ENCODE assay signal across 1 cellular context in genomic region chr1:213636778-213637177, GRCh38.
DNase-seq lines count a peak whose midpoint lies in the region.
"Not testable (repeated sequence)": the region's sequence is repeated elsewhere in the genome, so short reads cannot be mapped to it uniquely, and the experiment has no call there.

No MANE protein-coding gene starts in this region.

- not testable (repeated sequence) for H3K36me3 Mint-ChIP-seq in activated CD4-positive, alpha-beta T cell treated with anti-CD3 and anti-CD28 coated beads, Interleukin-2, amount 10 ng/mL, durations not matched to agents 24 days and 14 days (ENCODE audit: low read depth)

- intact Hi-C loops in activated CD4-positive, alpha-beta T cell treated with anti-CD3 and anti-CD28 coated beads, Interleukin-2, amount 10 ng/mL, durations not matched to agents 24 days and 14 days (cut with micrococcal nuclease): not testable (repeated sequence)

- peak; percentile 0 for DNase-seq in activated CD4-positive, alpha-beta T cell treated with anti-CD3 and anti-CD28 coated beads, Interleukin-2, amount 10 ng/mL, durations not matched to agents 24 days and 14 days

- not testable (repeated sequence) for H3K4me3 Mint-ChIP-seq in activated CD4-positive, alpha-beta T cell treated with anti-CD3 and anti-CD28 coated beads, Interleukin-2, amount 10 ng/mL, durations not matched to agents 24 days and 14 days

- H3K4me1 Mint-ChIP-seq in activated CD4-positive, alpha-beta T cell treated with anti-CD3 and anti-CD28 coated beads, Interleukin-2, amount 10 ng/mL, durations not matched to agents 24 days and 14 days: not testable (repeated sequence)

- not testable (repeated sequence) for H3K27ac Mint-ChIP-seq in activated CD4-positive, alpha-beta T cell treated with anti-CD3 and anti-CD28 coated beads, Interleukin-2, amount 10 ng/mL, durations not matched to agents 24 days and 14 days

- not testable (repeated sequence) for H3K27me3 Mint-ChIP-seq in activated CD4-positive, alpha-beta T cell treated with anti-CD3 and anti-CD28 coated beads, Interleukin-2, amount 10 ng/mL, durations not matched to agents 24 days and 14 days

- not testable (repeated sequence) for H3K9me3 Mint-ChIP-seq in activated CD4-positive, alpha-beta T cell treated with anti-CD3 and anti-CD28 coated beads, Interleukin-2, amount 10 ng/mL, durations not matched to agents 24 days and 14 days
